ENCODE assay signal across 12 cellular contexts in genomic region chr9:83472221-83472665, GRCh38.
DNase-seq lines count a peak whose midpoint lies in the region; TF ChIP-seq lines count a peak whose summit lies in the region.
"Had no signal": no experiment of that assay in that cellular context is flagged by ENCODE, and none has a peak within 500 bp of the region (broad histone marks: within the 10 kb centered on the region; RNA-seq: fewer than 3 reads in every experiment).

No MANE protein-coding gene starts in this region.

- TF ChIP-seq EP300 in tibial nerve (IDR thresholded peaks at IDR 0.05) = no peak

- H2AFZ ChIP-seq in PC-9 = no peak overlapping the region

- H3K4me1 ChIP-seq in PC-9 (replicated peaks; ENCODE audit: insufficient read depth) (peaks cover 50% of the 10 kb centered on the region), tibial nerve (peaks cover 0 to 46% (median 9%) of the 10 kb centered on the region in 4 donors)

- peak overlapping the region; percentile 58 for H3K4me2 ChIP-seq in PC-9

- TF ChIP-seq CTCF in PC-9 (conservative IDR thresholded peaks at IDR 0.05) (no peak), foreskin fibroblast (IDR thresholded peaks at IDR 0.05; ENCODE audit: low read depth, low read length) (no peak), tibial nerve (IDR thresholded peaks at IDR 0.05) (no peak)

- H3K4me3 ChIP-seq in PC-9 = peak overlapping the region; percentile 25; the same call in 1 of the 2 replicates
- no peak overlapping the region for H3K4me3 ChIP-seq in foreskin fibroblast (ENCODE audit: low read depth in 1 of 2, low read length in 2 of 2)
- no peak overlapping the region for H3K4me3 ChIP-seq in tibial nerve

- no peaks in the 10 kb centered on the region for H3K9me3 ChIP-seq in PC-9 (ENCODE audit: insufficient read depth, low read depth)
- no peaks in the 10 kb centered on the region for H3K9me3 ChIP-seq in tibial nerve

- no peaks in the 10 kb centered on the region for H3K79me2 ChIP-seq in PC-9 (ENCODE audit: low read depth)

- DNase-seq in NCI-H1436 (lab: John Stamatoyannopoulos, UW) = peak; percentile 20
- DNase-seq in NCI-H1436 treated with DMSO at 0.1 percent for 48 hours (lab: John Stamatoyannopoulos, UW) = no peak
- DNase-seq in PC-9 = peak; percentile 69 to 99
- peak; percentile 82 to 85 for DNase-seq in foreskin fibroblast
- DNase-seq in tibial nerve (ENCODE audit: low spot score in 2 of 2) = no peak
- DNase-seq in globus pallidus (ENCODE audit: low spot score) = no peak
- no peak for DNase-seq in AG08396 (ENCODE audit: low spot score)
- DNase-seq in NCI-H345 treated with DMSO at 0.1 percent for 48 hours (lab: John Stamatoyannopoulos, UW; ENCODE audit: unreplicated experiment) = no peak
- DNase-seq: activated effector memory CD4-positive, alpha-beta T cell treated with anti-CD3 and anti-CD28 coated beads, Interleukin-2, amount 50 U/mL, for 16 hours; NCI-H2227 treated with DMSO at 0.1 percent for 48 hours; stimulated activated CD4-positive, alpha-beta T cell treated with anti-CD3 and anti-CD28 coated beads, Interleukin-15, amount 100 ng/mL, for 24 hours; substantia nigra had no signal

- WGBS in tibial nerve, 2 donors = 66 to 81% methylated on average over 4 of the region's 4 CpGs

- H3K27me3 ChIP-seq in PC-9 (ENCODE audit: insufficient read depth, low read depth) = no peaks in the 10 kb centered on the region
- no peaks in the 10 kb centered on the region for H3K27me3 ChIP-seq in tibial nerve

- H3F3A ChIP-seq in PC-9 (ENCODE audit: insufficient read depth, low read depth) = peaks cover 30% of the 10 kb centered on the region

- BruUV-seq in PC-9 (replicated peaks; lab: Mats Ljungman, UMichigan) = no TSS peak

- H4K20me1 ChIP-seq in PC-9 (ENCODE audit: insufficient read depth) = no peaks in the 10 kb centered on the region

- intact Hi-C loops in PC-9 (cut with micrococcal nuclease; ENCODE audit: unreplicated experiment) = loop anchor here (1.0 to 10.0 kb wide), 3 partner anchors 40 to 87 kb away; partner anchors contain the start of gene FRMD3

- no peaks in the 10 kb centered on the region for H3K9me2 ChIP-seq in PC-9 (ENCODE audit: insufficient read depth)

- TF ChIP-seq POLR2A in tibial nerve (IDR thresholded peaks at IDR 0.05) = no peak

- H3K36me3 ChIP-seq in PC-9 (ENCODE audit: low read depth) (no peaks in the 10 kb centered on the region), tibial nerve (no peaks in the 10 kb centered on the region)

- H3K27ac ChIP-seq in PC-9 (peak overlapping the region; percentile 88), tibial nerve (peak overlapping the region in 3 of 4 donors; percentile 41 to 67 (median 62))

- POLR2A ChIA-PET in PC-9 (lab: Charles Lee; ENCODE audit: unreplicated experiment) = interaction anchor here (0.7 kb wide), 2 partner anchors 11 to 66 kb away, joined by 4 to 6 read pairs; no protein-coding TSS in a partner anchor

- CTCF ChIA-PET in PC-9 (lab: Charles Lee) = no interaction called here

Comparison
In these comparisons a context has a peak if more than half of its experiments do, and no peak if none do; other contexts are left out.
1. DNase-seq: peak in NCI-H1436 (single experiment), PC-9 (2 of 2) and foreskin fibroblast (2 of 2); none in NCI-H1436 treated with DMSO at 0.1 percent for 48 hours (single experiment), tibial nerve (0 of 2), globus pallidus (single experiment), AG08396 (single experiment) and NCI-H345 treated with DMSO at 0.1 percent for 48 hours (single experiment).